ENCODE assay signal across 12 cellular contexts in genomic region chr16:82138478-82139285, GRCh38. TPM values are rescaled to one million over a fixed set of nuclear protein-coding genes. Genes with fewer than 3 reads are reported as not detected.
DNase-seq lines count a peak whose midpoint lies in the region; ATAC-seq and TF ChIP-seq lines count a peak whose summit lies in the region.
"Had no signal": no experiment of that assay in that cellular context is flagged by ENCODE, and none has a peak within 500 bp of the region (broad histone marks: within the 10 kb centered on the region; RNA-seq: fewer than 3 reads in every experiment).

No MANE protein-coding gene starts in this region.

- H3K9me3 ChIP-seq in ascending aorta, result no peaks in the 10 kb centered on the region

- ATAC-seq in stimulated activated naive CD8-positive, alpha-beta T cell treated with anti-CD3 and anti-CD28 coated beads, Interleukin-15, Interleukin-2, amounts not matched to agents 100 U/mL and 50 U/mL, for 24 hours, result no peak
- ATAC-seq in activated CD8-positive, alpha-beta T cell treated with anti-CD3 and anti-CD28 coated beads for 36 hours, result no peak
- ATAC-seq in memory B cell (ENCODE audit: low read depth) (no peak), GM19324 (IDR thresholded peaks at IDR 0.05; ENCODE audit: low FRiP score, unreplicated experiment) (no peak)
- ATAC-seq: GM12878 had no signal

- no peaks in the 10 kb centered on the region for H3K4me1 ChIP-seq in ascending aorta

- no peaks in the 10 kb centered on the region for H3K9me3 Mint-ChIP-seq in stimulated activated naive CD8-positive, alpha-beta T cell treated with anti-CD3 and anti-CD28 coated beads, Interleukin-15, Interleukin-2, amounts not matched to agents 100 ng/mL and 50 ng/mL, for 24 hours
- no peaks in the 10 kb centered on the region for H3K9me3 Mint-ChIP-seq in activated CD8-positive, alpha-beta T cell treated with anti-CD3 and anti-CD28 coated beads for 36 hours
- H3K9me3 Mint-ChIP-seq in memory B cell, result peaks cover 1% of the 10 kb centered on the region

- POLR2A ChIA-PET in activated CD8-positive, alpha-beta T cell treated with anti-CD3 and anti-CD28 coated beads for 36 hours (lab: Charles Lee), result no interaction called here

- H3K27me3 ChIP-seq in ascending aorta, result no peaks in the 10 kb centered on the region
- H3K27me3 ChIP-seq: BLaER1 treated with 17β-estradiol and CSF1 and Interleukin-3, amounts not matched to agents 10 nM and 100 nM had no signal

- no peaks in the 10 kb centered on the region for H3K36me3 ChIP-seq in ascending aorta

- CTCF ChIA-PET in activated CD8-positive, alpha-beta T cell treated with anti-CD3 and anti-CD28 coated beads for 36 hours (lab: Charles Lee), result interaction anchor here (1.7 kb wide), 1 partner anchor 77 kb away, joined by 4 read pairs; no protein-coding TSS in a partner anchor

- no peak overlapping the region for H3K4me3 ChIP-seq in ascending aorta
- H3K4me3 ChIP-seq: BLaER1 treated with 17β-estradiol and CSF1 and Interleukin-3, amounts not matched to agents 10 nM and 100 nM; GM12878 had no signal

- peak overlapping the region; percentile 34 for H3K27ac Mint-ChIP-seq in stimulated activated naive CD8-positive, alpha-beta T cell treated with anti-CD3 and anti-CD28 coated beads, Interleukin-15, Interleukin-2, amounts not matched to agents 100 ng/mL and 50 ng/mL, for 24 hours
- peak overlapping the region; percentile 60 for H3K27ac Mint-ChIP-seq in activated CD8-positive, alpha-beta T cell treated with anti-CD3 and anti-CD28 coated beads for 36 hours
- H3K27ac Mint-ChIP-seq in memory B cell, result no peak overlapping the region

- H3K4me3 Mint-ChIP-seq in stimulated activated naive CD8-positive, alpha-beta T cell treated with anti-CD3 and anti-CD28 coated beads, Interleukin-15, Interleukin-2, amounts not matched to agents 100 ng/mL and 50 ng/mL, for 24 hours, result no peak overlapping the region
- peak overlapping the region; percentile 24 for H3K4me3 Mint-ChIP-seq in activated CD8-positive, alpha-beta T cell treated with anti-CD3 and anti-CD28 coated beads for 36 hours
- H3K4me3 Mint-ChIP-seq in memory B cell, result peak overlapping the region; percentile 42

- H3K4me1 Mint-ChIP-seq in stimulated activated naive CD8-positive, alpha-beta T cell treated with anti-CD3 and anti-CD28 coated beads, Interleukin-15, Interleukin-2, amounts not matched to agents 100 ng/mL and 50 ng/mL, for 24 hours (ENCODE audit: low read depth), result peaks cover 15% of the 10 kb centered on the region
- H3K4me1 Mint-ChIP-seq in activated CD8-positive, alpha-beta T cell treated with anti-CD3 and anti-CD28 coated beads for 36 hours (ENCODE audit: low read depth), result peaks cover 13% of the 10 kb centered on the region
- no peaks in the 10 kb centered on the region for H3K4me1 Mint-ChIP-seq in memory B cell

- intact Hi-C loops in activated CD8-positive, alpha-beta T cell treated with anti-CD3 and anti-CD28 coated beads for 36 hours (cut with micrococcal nuclease), result no loop called here
- intact Hi-C loops in ascending aorta (cut with DNase I), result no loop called here

- no peak overlapping the region for H3K27ac ChIP-seq in ascending aorta
- H3K27ac ChIP-seq: BLaER1 treated with 17β-estradiol and CSF1 and Interleukin-3, amounts not matched to agents 10 nM and 100 nM had no signal

- no peak for DNase-seq in stimulated activated naive CD8-positive, alpha-beta T cell treated with anti-CD3 and anti-CD28 coated beads, Interleukin-15, Interleukin-2, amounts not matched to agents 100 U/mL and 50 U/mL, for 24 hours
- no peak for DNase-seq in activated CD8-positive, alpha-beta T cell treated with anti-CD3 and anti-CD28 coated beads for 36 hours
- DNase-seq in memory B cell (ENCODE audit: low spot score in 2 of 2) (no peak), ascending aorta (ENCODE audit: low spot score in 2 of 2) (no peak), nucleus accumbens (lab: John Stamatoyannopoulos, UW) (no peak), NCI-H345 (lab: John Stamatoyannopoulos, UW) (no peak)
- DNase-seq: activated gamma-delta T cell, NCI-H187 treated with DMSO at 0.1 percent for 48 hours had no signal

- no peak for TF ChIP-seq CTCF in activated CD8-positive, alpha-beta T cell treated with anti-CD3 and anti-CD28 coated beads for 36 hours (IDR thresholded peaks at IDR 0.05)
- TF ChIP-seq CTCF in ascending aorta (IDR thresholded peaks at IDR 0.05), result no peak

- peaks cover 21% of the 10 kb centered on the region for H3K36me3 Mint-ChIP-seq in stimulated activated naive CD8-positive, alpha-beta T cell treated with anti-CD3 and anti-CD28 coated beads, Interleukin-15, Interleukin-2, amounts not matched to agents 100 ng/mL and 50 ng/mL, for 24 hours (ENCODE audit: low read depth)
- peaks cover 34% of the 10 kb centered on the region for H3K36me3 Mint-ChIP-seq in activated CD8-positive, alpha-beta T cell treated with anti-CD3 and anti-CD28 coated beads for 36 hours (ENCODE audit: low read depth)
- peaks cover 15% of the 10 kb centered on the region for H3K36me3 Mint-ChIP-seq in memory B cell

- H3K27me3 Mint-ChIP-seq in stimulated activated naive CD8-positive, alpha-beta T cell treated with anti-CD3 and anti-CD28 coated beads, Interleukin-15, Interleukin-2, amounts not matched to agents 100 ng/mL and 50 ng/mL, for 24 hours, result no peaks in the 10 kb centered on the region
- H3K27me3 Mint-ChIP-seq in activated CD8-positive, alpha-beta T cell treated with anti-CD3 and anti-CD28 coated beads for 36 hours, result no peaks in the 10 kb centered on the region
- no peaks in the 10 kb centered on the region for H3K27me3 Mint-ChIP-seq in memory B cell

RNA-seq across cellular contexts. Expression of gene MPHOSPH6, which starts 31.3 kb away (rescaled TPM):
- total RNA-seq in activated CD8-positive, alpha-beta T cell treated with anti-CD3 and anti-CD28 coated beads for 36 hours, result 10 to 100 TPM; 46.9 to 51.2 TPM
- 86.5 TPM for total RNA-seq in ascending aorta
